ENCODE assay signal across 8 cellular contexts in the genomic region with DNA sequence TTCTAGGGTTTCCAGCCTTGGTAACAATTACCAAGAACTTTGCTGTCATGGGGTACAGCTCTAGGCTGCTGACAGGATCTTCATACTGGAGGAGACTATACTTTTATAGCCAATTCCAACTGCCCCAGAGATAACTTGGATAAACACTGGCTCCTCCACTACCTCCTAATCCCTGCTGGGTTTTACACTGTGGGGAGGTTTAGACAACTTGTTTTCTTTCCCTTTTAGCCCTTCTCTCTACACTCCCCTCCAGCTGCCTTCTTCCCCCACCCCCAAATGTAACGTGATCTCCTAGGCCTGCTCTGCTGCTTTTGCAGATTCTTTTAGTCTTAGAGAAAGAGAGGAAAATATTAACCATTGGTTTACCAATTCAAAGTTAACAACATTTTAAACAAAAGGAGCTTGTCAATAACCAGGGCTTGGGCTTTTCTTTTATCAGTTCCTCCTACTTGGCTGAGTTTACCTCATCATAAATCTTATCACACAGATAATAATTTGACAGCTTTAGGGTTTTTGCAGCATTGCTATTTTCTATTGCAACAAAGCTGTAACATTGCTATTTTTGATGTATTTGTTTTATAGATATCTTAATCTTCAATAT.
DNase-seq lines count a peak whose midpoint lies in the region; ATAC-seq lines count a peak whose summit lies in the region.

No MANE protein-coding gene starts in this region.

- H3K9me3 ChIP-seq in mucosa of rectum (ENCODE audit: control insufficient read depth in 2 of 2, low read length in 2 of 2): no peaks in the 10 kb centered on the region

- H3K9ac ChIP-seq in mucosa of rectum (ENCODE audit: low read depth in 1 of 2, low read length in 2 of 2): peak overlapping the region in 1 of 2 donors; percentile 23

- H3K4me1 ChIP-seq in mucosa of rectum (ENCODE audit: control insufficient read depth in 2 of 2, insufficient read depth in 2 of 2, low read length in 2 of 2): peaks cover 11 to 20% of the 10 kb centered on the region in 2 donors

- peak overlapping the region; percentile 14 to 45 for H3K4me3 ChIP-seq in mucosa of rectum (ENCODE audit: low read length in 2 of 2)

- no peaks in the 10 kb centered on the region for H3K36me3 ChIP-seq in mucosa of rectum (ENCODE audit: control insufficient read depth in 2 of 2, insufficient read depth in 2 of 2, low read length in 2 of 2)

- no peaks in the 10 kb centered on the region for H3K27me3 ChIP-seq in mucosa of rectum (ENCODE audit: control insufficient read depth in 2 of 2, insufficient read depth in 2 of 2, low read length in 2 of 2)

- DNase-seq in AG08396 (ENCODE audit: low spot score) (peak; percentile 64), NCI-H146 (lab: John Stamatoyannopoulos, UW) (peak; percentile 52), dedifferentiated amniotic fluid mesenchymal stem cell (ENCODE audit: extremely low spot score) (peak; percentile 68), globus pallidus (ENCODE audit: low spot score) (no peak), NCI-H446 treated with DMSO at 0.1 percent for 48 hours (lab: John Stamatoyannopoulos, UW) (no peak)
- DNase-seq in activated CD8-positive, alpha-beta memory T cell treated with anti-CD3 and anti-CD28 coated beads, Interleukin-2, amount 50 U/mL, for 48 hours: no peak

- H3K27ac ChIP-seq in mucosa of rectum (ENCODE audit: low read depth in 2 of 2, low read length in 2 of 2): peak overlapping the region; percentile 66 to 75

- no peak for ATAC-seq in GM19467 (IDR thresholded peaks at IDR 0.05; ENCODE audit: unreplicated experiment)

Comparison
In these comparisons a context has a peak if more than half of its experiments do, and no peak if none do; other contexts are left out.
1. DNase-seq: peak in AG08396 (single experiment), NCI-H146 (single experiment) and dedifferentiated amniotic fluid mesenchymal stem cell (single experiment); none in activated CD8-positive, alpha-beta memory T cell treated with anti-CD3 and anti-CD28 coated beads, Interleukin-2, amount 50 U/mL, for 48 hours (single experiment), globus pallidus (single experiment) and NCI-H446 treated with DMSO at 0.1 percent for 48 hours (single experiment).